ENCODE assay signal across 8 cellular contexts in genomic region chr1:220045356-220046051, GRCh38. TPM values are rescaled to one million over a fixed set of nuclear protein-coding genes. Genes with fewer than 3 reads are reported as not detected.
DNase-seq lines count a peak whose midpoint lies in the region; ATAC-seq and TF ChIP-seq lines count a peak whose summit lies in the region.

No MANE protein-coding gene starts in this region.

- DNase-seq in NCI-H1694 treated with DMSO at 0.1 percent for 48 hours (lab: John Stamatoyannopoulos, UW) (peak; percentile 29), NCI-H1694 (lab: John Stamatoyannopoulos, UW) (no peak), HS-5 (ENCODE audit: low read depth) (peak; percentile 2), retinal pigment epithelial cell (ENCODE audit: low read depth) (no peak), NCI-H1048 (lab: John Stamatoyannopoulos, UW) (no peak), head of caudate nucleus (no peak)
- peak; percentile 14 for DNase-seq in activated CD4-positive, alpha-beta T cell treated with anti-CD3 and anti-CD28 coated beads, Interleukin-2, amount 10 ng/mL, durations not matched to agents 7 days and 5 days

- H3K27me3 ChIP-seq in gastroesophageal sphincter = no peaks in the 10 kb centered on the region

- H3K4me3 Mint-ChIP-seq in activated CD4-positive, alpha-beta T cell treated with anti-CD3 and anti-CD28 coated beads, Interleukin-2, amount 10 ng/mL, durations not matched to agents 7 days and 5 days = peak overlapping the region; percentile 98

- no peaks in the 10 kb centered on the region for H3K9me3 ChIP-seq in gastroesophageal sphincter

- H3K4me1 Mint-ChIP-seq in activated CD4-positive, alpha-beta T cell treated with anti-CD3 and anti-CD28 coated beads, Interleukin-2, amount 10 ng/mL, durations not matched to agents 7 days and 5 days = peaks cover 52% of the 10 kb centered on the region

- peak overlapping the region; percentile 70 to 94 (median 89) for H3K27ac ChIP-seq in gastroesophageal sphincter

- CTCF ChIA-PET in activated CD4-positive, alpha-beta T cell treated with anti-CD3 and anti-CD28 coated beads, Interleukin-2, amount 10 ng/mL, durations not matched to agents 7 days and 5 days (lab: Charles Lee) = interaction anchor here (0.6 to 1.0 kb wide), 9 partner anchors 8 to 128 kb away, joined by 3 to 5 read pairs (median 4); no protein-coding TSS in a partner anchor

- peak overlapping the region; percentile 67 to 93 for H3K4me3 ChIP-seq in gastroesophageal sphincter
- H3K4me3 ChIP-seq in retinal pigment epithelial cell (ENCODE audit: low read length) = peak overlapping the region; percentile 99

- H3K4me1 ChIP-seq in gastroesophageal sphincter = peaks cover 0 to 32% (median 5%) of the 10 kb centered on the region in 3 donors

- H3K27me3 Mint-ChIP-seq in activated CD4-positive, alpha-beta T cell treated with anti-CD3 and anti-CD28 coated beads, Interleukin-2, amount 10 ng/mL, durations not matched to agents 7 days and 5 days = no peaks in the 10 kb centered on the region

- WGBS in gastroesophageal sphincter (ENCODE audit: low coverage in 1 of 2), 2 donors = 22 to 25% methylated on average over 13 to 17 of the region's 17 CpGs

- peak overlapping the region; percentile 97 for H3K27ac Mint-ChIP-seq in activated CD4-positive, alpha-beta T cell treated with anti-CD3 and anti-CD28 coated beads, Interleukin-2, amount 10 ng/mL, durations not matched to agents 7 days and 5 days

- POLR2A ChIA-PET in activated CD4-positive, alpha-beta T cell treated with anti-CD3 and anti-CD28 coated beads, Interleukin-2, amount 10 ng/mL, durations not matched to agents 7 days and 5 days (lab: Charles Lee) = interaction anchor here (1.2 kb wide), 1 partner anchor 14 kb away, joined by 3 read pairs; no protein-coding TSS in a partner anchor

- no peak for TF ChIP-seq CTCF in gastroesophageal sphincter (IDR thresholded peaks at IDR 0.05)
- no peak for TF ChIP-seq CTCF in retinal pigment epithelial cell (conservative IDR thresholded peaks at IDR 0.05; ENCODE audit: low read depth, low read length)

- H3K36me3 ChIP-seq in gastroesophageal sphincter = peaks cover 0 to 16% of the 10 kb centered on the region in 2 donors

- peaks cover 12% of the 10 kb centered on the region for H3K36me3 Mint-ChIP-seq in activated CD4-positive, alpha-beta T cell treated with anti-CD3 and anti-CD28 coated beads, Interleukin-2, amount 10 ng/mL, durations not matched to agents 7 days and 5 days (ENCODE audit: low read depth)

- no peaks in the 10 kb centered on the region for H3K9me3 Mint-ChIP-seq in activated CD4-positive, alpha-beta T cell treated with anti-CD3 and anti-CD28 coated beads, Interleukin-2, amount 10 ng/mL, durations not matched to agents 7 days and 5 days

- ATAC-seq in gastroesophageal sphincter = no peak

- TF ChIP-seq EP300 in gastroesophageal sphincter (IDR thresholded peaks at IDR 0.05) = no peak

- intact Hi-C loops in head of caudate nucleus (cut with DNase I) = loop anchor here (10.0 kb wide), 1 partner anchor 49 kb away; the partner anchor contains the start of gene IARS2

- no peak for TF ChIP-seq POLR2A in gastroesophageal sphincter (IDR thresholded peaks at IDR 0.05)

RNA-seq across cellular contexts. Expression of gene EPRS1, which starts 0.8 kb away (rescaled TPM):
- total RNA-seq in activated CD4-positive, alpha-beta T cell treated with anti-CD3 and anti-CD28 coated beads, Interleukin-2, amount 10 ng/mL, durations not matched to agents 7 days and 5 days = 100 to 1,000 TPM; 112 to 135 TPM
- total RNA-seq in gastroesophageal sphincter = 10 to 100 TPM; 39.2 to 51.6 (median 42.0) TPM

RNA-seq across cellular contexts. Expression of gene BPNT1, which starts 44.1 kb away (rescaled TPM):
- total RNA-seq in activated CD4-positive, alpha-beta T cell treated with anti-CD3 and anti-CD28 coated beads, Interleukin-2, amount 10 ng/mL, durations not matched to agents 7 days and 5 days = 10 to 100 TPM; 23.4 to 23.8 TPM
- total RNA-seq in gastroesophageal sphincter = 10 to 100 TPM in 3 of 4 donors, 1 to 10 TPM in 1; 8.8 to 30.2 (median 12.8) TPM

RNA-seq across cellular contexts. Expression of gene IARS2, which starts 48.4 kb away (rescaled TPM):
- total RNA-seq in activated CD4-positive, alpha-beta T cell treated with anti-CD3 and anti-CD28 coated beads, Interleukin-2, amount 10 ng/mL, durations not matched to agents 7 days and 5 days = 10 to 100 TPM; 55.4 to 55.8 TPM
- 10 to 100 TPM; 48.9 to 89.7 (median 72.6) TPM for total RNA-seq in gastroesophageal sphincter

Comparison
In these comparisons a context has a peak if more than half of its experiments do, and no peak if none do; other contexts are left out.
1. DNase-seq: peak in NCI-H1694 treated with DMSO at 0.1 percent for 48 hours (single experiment), HS-5 (single experiment) and activated CD4-positive, alpha-beta T cell treated with anti-CD3 and anti-CD28 coated beads, Interleukin-2, amount 10 ng/mL, durations not matched to agents 7 days and 5 days (single experiment); none in NCI-H1694 (single experiment), retinal pigment epithelial cell (single experiment), NCI-H1048 (single experiment) and head of caudate nucleus (0 of 42).